Comparison of ENCODE assay signal across 16 cellular contexts in the genomic region with DNA sequence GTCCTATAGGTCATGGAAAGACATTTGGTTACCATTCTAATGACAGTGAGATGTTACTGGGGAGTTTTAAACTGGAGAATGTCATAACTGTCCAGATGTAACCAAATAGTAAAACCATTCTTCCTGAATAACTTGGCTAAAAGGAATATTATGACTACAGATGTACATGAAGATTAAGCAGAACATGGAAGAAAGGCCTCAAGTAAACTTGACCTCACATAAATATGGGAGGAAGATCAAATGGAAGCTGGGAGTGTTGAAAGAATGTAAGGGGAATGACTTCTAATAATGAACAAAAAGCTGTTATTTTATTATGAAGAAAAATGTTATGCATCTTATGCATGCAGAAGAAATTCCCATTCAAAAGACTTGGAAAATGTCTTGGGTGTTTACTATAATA.
"Had no signal": no experiment of that assay in that cellular context is flagged by ENCODE, and none has a peak within 500 bp of the region (broad histone marks: within the 10 kb centered on the region; RNA-seq: fewer than 3 reads in every experiment).

No MANE protein-coding gene starts in this region.

- FAIRE-seq: kidney, small intestine had no signal

- H3K27ac ChIP-seq: breast epithelium, gastroesophageal sphincter, left ventricle myocardium inferior, right atrium auricular region, thyroid gland had no signal

- H3K27me3 ChIP-seq: breast epithelium, gastroesophageal sphincter, right atrium auricular region, thyroid gland had no signal

- H3K36me3 ChIP-seq: breast epithelium, gastroesophageal sphincter, left ventricle myocardium inferior, right atrium auricular region, thyroid gland had no signal

- DNase-seq: activated CD4-positive, alpha-beta T cell treated with anti-CD3 and anti-CD28 coated beads for 1 hour; activated CD4-positive, alpha-beta T cell treated with anti-CD3 and anti-CD28 coated beads, Interleukin-2, amount 50 U/mL, for 48 hours; activated CD8-positive, alpha-beta memory T cell treated with anti-CD3 and anti-CD28 coated beads, Interleukin-2, amount 10 ng/mL, durations not matched to agents 7 days and 5 days; activated effector memory CD4-positive, alpha-beta T cell treated with anti-CD3 and anti-CD28 coated beads, Interleukin-2, amount 50 U/mL, for 16 hours; activated T-cell treated with anti-CD3 and anti-CD28 coated beads, Interleukin-2, amount 50 U/mL, for 4 hours; amniotic stem cell; kidney; left ventricle myocardium inferior; posterior cingulate gyrus; small intestine; T-helper 9 cell; thyroid gland had no signal

- H3K4me1 ChIP-seq: breast epithelium, right atrium auricular region, thyroid gland had no signal

- H3K4me3 Mint-ChIP-seq: activated CD8-positive, alpha-beta memory T cell treated with anti-CD3 and anti-CD28 coated beads, Interleukin-2, amount 10 ng/mL, durations not matched to agents 7 days and 5 days; activated T-cell treated with anti-CD3 and anti-CD28 coated beads, Interleukin-2, amount 50 U/mL, for 4 hours had no signal

- H3K27ac Mint-ChIP-seq: activated CD8-positive, alpha-beta memory T cell treated with anti-CD3 and anti-CD28 coated beads, Interleukin-2, amount 10 ng/mL, durations not matched to agents 7 days and 5 days; activated naive CD4-positive, alpha-beta T cell treated with anti-CD3 and anti-CD28 coated beads, Interleukin-2, amount 50 U/mL, for 72 hours had no signal

- H3K9me3 ChIP-seq: breast epithelium, gastroesophageal sphincter, left ventricle myocardium inferior, right atrium auricular region, thyroid gland had no signal

- H3K36me3 Mint-ChIP-seq: activated naive CD4-positive, alpha-beta T cell treated with anti-CD3 and anti-CD28 coated beads, Interleukin-2, amount 50 U/mL, for 72 hours had no signal

- H3K4me3 ChIP-seq: breast epithelium, gastroesophageal sphincter, left ventricle myocardium inferior, right atrium auricular region, thyroid gland had no signal

- ATAC-seq: activated CD8-positive, alpha-beta memory T cell treated with anti-CD3 and anti-CD28 coated beads, Interleukin-2, amount 10 ng/mL, durations not matched to agents 7 days and 5 days; activated naive CD4-positive, alpha-beta T cell treated with anti-CD3 and anti-CD28 coated beads, Interleukin-2, amount 50 U/mL, for 72 hours; activated T-cell treated with anti-CD3 and anti-CD28 coated beads, Interleukin-2, amount 50 U/mL, for 4 hours had no signal
